In the genomic region with DNA sequence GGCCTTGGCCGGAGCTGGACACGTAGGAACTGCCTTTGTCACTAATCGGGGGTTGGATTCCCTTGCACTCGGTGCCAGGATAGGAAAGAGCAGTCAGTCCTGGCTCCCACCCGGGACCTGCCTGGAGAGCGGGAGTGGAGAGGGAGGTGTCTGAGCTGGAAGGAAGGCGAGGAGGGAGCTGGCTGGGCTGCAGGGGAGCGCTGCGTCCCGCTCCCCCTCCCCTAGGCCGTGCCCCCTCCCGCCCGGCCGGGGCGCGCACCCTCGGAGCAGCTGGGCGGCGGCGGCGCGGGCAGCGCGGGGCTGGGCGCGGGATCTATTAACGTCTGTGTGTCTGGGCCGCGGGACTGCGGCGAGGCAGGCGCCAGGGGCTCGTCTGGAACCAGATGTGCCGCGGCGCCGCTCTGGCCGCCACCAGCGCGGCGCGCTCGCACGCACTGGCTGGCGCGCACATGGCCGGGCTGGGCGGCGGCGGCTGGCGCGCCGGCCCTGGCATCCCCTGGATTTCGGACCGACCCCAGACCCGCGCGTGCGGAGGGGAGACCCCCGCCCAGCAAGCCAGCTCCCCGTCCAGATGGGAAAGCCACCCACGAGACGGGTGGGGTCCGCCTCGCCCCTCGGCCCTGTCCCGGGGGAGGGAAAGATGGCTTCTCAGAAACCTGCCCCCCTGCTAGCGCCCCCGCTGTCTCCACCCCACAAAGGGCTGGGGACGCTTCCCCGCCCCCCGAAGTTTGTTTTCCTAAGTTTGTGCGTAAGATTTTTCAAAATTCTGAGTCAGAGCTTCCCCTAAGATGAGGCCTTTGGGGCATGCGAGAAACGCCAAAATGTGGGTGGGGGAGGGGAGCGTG, we compare ENCODE assay signal across 8 cellular contexts. TPM values are rescaled to one million over a fixed set of nuclear protein-coding genes. Genes with fewer than 3 reads are reported as not detected.
DNase-seq lines count a peak whose midpoint lies in the region; ATAC-seq and TF ChIP-seq lines count a peak whose summit lies in the region.

No MANE protein-coding gene starts in this region.

- H3K27me3 Mint-ChIP-seq in CD4-positive, alpha-beta memory T cell: peaks cover 28 to 30% of the 10 kb centered on the region in 2 donors

- peaks cover 0 to 53% (median 0%) of the 10 kb centered on the region in 4 donors for H3K27me3 ChIP-seq in esophagus squamous epithelium
- peaks cover 9% of the 10 kb centered on the region for H3K27me3 ChIP-seq in CD4-positive, alpha-beta memory T cell (ENCODE audit: insufficient read depth, low read length)

- peaks cover 0 to 6% (median 1%) of the 10 kb centered on the region in 4 donors for H3K4me1 Mint-ChIP-seq in CD4-positive, alpha-beta memory T cell

- peak overlapping the region in 3 of 8 donors; percentile 46 to 62 (median 59) for H3K4me3 Mint-ChIP-seq in CD4-positive, alpha-beta memory T cell

- intact Hi-C loops in esophagus squamous epithelium (cut with DNase I): no loop called here
- intact Hi-C loops in CD4-positive, alpha-beta memory T cell (cut with micrococcal nuclease): no loop called here

- CTCF ChIA-PET in CD4-positive, alpha-beta memory T cell (lab: Charles Lee; ENCODE audit: partially characterized antibody): no interaction called here

- POLR2A ChIA-PET in CD4-positive, alpha-beta memory T cell (lab: Charles Lee; ENCODE audit: partially characterized antibody): no interaction called here

- H3K36me3 ChIP-seq in esophagus squamous epithelium: no peaks in the 10 kb centered on the region
- H3K36me3 ChIP-seq in CD4-positive, alpha-beta memory T cell (ENCODE audit: insufficient read depth, low read length): no peaks in the 10 kb centered on the region

- ATAC-seq in omental fat pad (ENCODE audit: low FRiP score): peak; percentile 72

- WGBS in esophagus squamous epithelium, 2 donors: 0 to 4% methylated on average over 2 to 4 of the region's 76 CpGs

- peak in 1 of 4 donors; percentile 2 for TF ChIP-seq POLR2A in esophagus squamous epithelium (IDR thresholded peaks at IDR 0.05)

- H3K9me3 ChIP-seq in esophagus squamous epithelium: no peaks in the 10 kb centered on the region
- no peaks in the 10 kb centered on the region for H3K9me3 ChIP-seq in CD4-positive, alpha-beta memory T cell (ENCODE audit: control insufficient read depth in 1 of 2, low read length in 2 of 2)

- peak overlapping the region; percentile 31 to 73 (median 48) for H3K4me3 ChIP-seq in esophagus squamous epithelium
- no peak overlapping the region for H3K4me3 ChIP-seq in CD4-positive, alpha-beta memory T cell (ENCODE audit: low read length in 2 of 2)

- peaks cover 21 to 37% (median 22%) of the 10 kb centered on the region in 3 donors for H3K4me1 ChIP-seq in esophagus squamous epithelium
- H3K4me1 ChIP-seq in CD4-positive, alpha-beta memory T cell (ENCODE audit: insufficient read depth, low read length): no peaks in the 10 kb centered on the region

- peak; percentile 63 for DNase-seq in DMS53 (lab: John Stamatoyannopoulos, UW)
- DNase-seq in DMS53 treated with DMSO at 0.1 percent for 48 hours (lab: John Stamatoyannopoulos, UW; ENCODE audit: unreplicated experiment): no peak
- DNase-seq in activated CD4-positive, alpha-beta T cell treated with anti-CD3 and anti-CD28 coated beads, Interleukin-2, amount 50 U/mL, for 48 hours: peak; percentile 60 to 63
- DNase-seq in esophagus squamous epithelium (lab: John Stamatoyannopoulos, UW): no peak
- peak; percentile 28 for DNase-seq in omental fat pad (ENCODE audit: low spot score)
- peak; percentile 73 for DNase-seq in ureter (ENCODE audit: low spot score)
- no peak for DNase-seq in CD4-positive, alpha-beta memory T cell
- no peak for DNase-seq in NCI-H2029 treated with DMSO at 0.1 percent for 48 hours (lab: John Stamatoyannopoulos, UW)

- H3K9me3 Mint-ChIP-seq in CD4-positive, alpha-beta memory T cell: no peaks in the 10 kb centered on the region

- H3K27ac Mint-ChIP-seq in CD4-positive, alpha-beta memory T cell: no peak overlapping the region

- no peaks in the 10 kb centered on the region for H3K36me3 Mint-ChIP-seq in CD4-positive, alpha-beta memory T cell

- TF ChIP-seq CTCF in esophagus squamous epithelium (IDR thresholded peaks at IDR 0.05) (no peak), omental fat pad (IDR thresholded peaks at IDR 0.05) (no peak)

- H3K27ac ChIP-seq in esophagus squamous epithelium: peak overlapping the region; percentile 69 to 91 (median 78)
- H3K27ac ChIP-seq in CD4-positive, alpha-beta memory T cell (ENCODE audit: low read depth, low read length): no peak overlapping the region

RNA-seq across cellular contexts. Expression of gene PRRX2, which starts 31.9 kb away (rescaled TPM):
- 1 to 10 TPM in 3 of 4 donors, under 1 TPM in 1; 0.82 to 3.8 (median 2.3) TPM for total RNA-seq in esophagus squamous epithelium
- total RNA-seq in omental fat pad: 1 to 10 TPM; 3.6 to 7.3 (median 4.0) TPM
- 6.5 TPM for total RNA-seq in ureter
- total RNA-seq in CD4-positive, alpha-beta memory T cell: not detected
- polyA plus RNA-seq in CD4-positive, alpha-beta memory T cell: not detected

RNA-seq across cellular contexts. Expression of gene ASB6, which starts 55.4 kb away (rescaled TPM):
- total RNA-seq in esophagus squamous epithelium (10 to 100 TPM; 15.4 to 22.5 (median 17.6) TPM), omental fat pad (10 to 100 TPM; 14.5 to 35.4 (median 16.3) TPM), ureter (18.8 TPM)
- 10 to 100 TPM; 33.0 to 33.1 TPM for total RNA-seq in CD4-positive, alpha-beta memory T cell
- 10 to 100 TPM; 17.3 to 29.7 TPM for polyA plus RNA-seq in CD4-positive, alpha-beta memory T cell

RNA-seq across cellular contexts. Expression of gene PTGES, which starts 55.5 kb away (rescaled TPM):
- total RNA-seq in esophagus squamous epithelium (10 to 100 TPM in 3 of 4 donors, 1 to 10 TPM in 1; 5.6 to 31.2 (median 14.9) TPM), omental fat pad (10 to 100 TPM in 2 of 4 donors, 1 to 10 TPM in 2; 4.2 to 12.4 (median 8.9) TPM), ureter (67.9 TPM)
- total RNA-seq in CD4-positive, alpha-beta memory T cell: not detected
- not detected for polyA plus RNA-seq in CD4-positive, alpha-beta memory T cell

Comparison
In these comparisons a context has a peak if more than half of its experiments do, and no peak if none do; other contexts are left out.
1. DNase-seq: peak in DMS53 (single experiment), activated CD4-positive, alpha-beta T cell treated with anti-CD3 and anti-CD28 coated beads, Interleukin-2, amount 50 U/mL, for 48 hours (2 of 2), omental fat pad (single experiment) and ureter (single experiment); none in DMS53 treated with DMSO at 0.1 percent for 48 hours (single experiment), esophagus squamous epithelium (single experiment), CD4-positive, alpha-beta memory T cell (0 of 5) and NCI-H2029 treated with DMSO at 0.1 percent for 48 hours (single experiment).
2. H3K4me3 ChIP-seq: peak in esophagus squamous epithelium (4 of 4); none in CD4-positive, alpha-beta memory T cell (0 of 2).
3. RNA of gene PTGES, which starts 55.5 kb away (total RNA-seq): 67.9 TPM in ureter (single experiment), 5.6 to 31.2 TPM in esophagus squamous epithelium and 4.2 to 12.4 TPM in omental fat pad; not detected in CD4-positive, alpha-beta memory T cell; every median in the first group is over 4 times any median in the second.